ENCODE assay signal across 8 cellular contexts in the genomic region with DNA sequence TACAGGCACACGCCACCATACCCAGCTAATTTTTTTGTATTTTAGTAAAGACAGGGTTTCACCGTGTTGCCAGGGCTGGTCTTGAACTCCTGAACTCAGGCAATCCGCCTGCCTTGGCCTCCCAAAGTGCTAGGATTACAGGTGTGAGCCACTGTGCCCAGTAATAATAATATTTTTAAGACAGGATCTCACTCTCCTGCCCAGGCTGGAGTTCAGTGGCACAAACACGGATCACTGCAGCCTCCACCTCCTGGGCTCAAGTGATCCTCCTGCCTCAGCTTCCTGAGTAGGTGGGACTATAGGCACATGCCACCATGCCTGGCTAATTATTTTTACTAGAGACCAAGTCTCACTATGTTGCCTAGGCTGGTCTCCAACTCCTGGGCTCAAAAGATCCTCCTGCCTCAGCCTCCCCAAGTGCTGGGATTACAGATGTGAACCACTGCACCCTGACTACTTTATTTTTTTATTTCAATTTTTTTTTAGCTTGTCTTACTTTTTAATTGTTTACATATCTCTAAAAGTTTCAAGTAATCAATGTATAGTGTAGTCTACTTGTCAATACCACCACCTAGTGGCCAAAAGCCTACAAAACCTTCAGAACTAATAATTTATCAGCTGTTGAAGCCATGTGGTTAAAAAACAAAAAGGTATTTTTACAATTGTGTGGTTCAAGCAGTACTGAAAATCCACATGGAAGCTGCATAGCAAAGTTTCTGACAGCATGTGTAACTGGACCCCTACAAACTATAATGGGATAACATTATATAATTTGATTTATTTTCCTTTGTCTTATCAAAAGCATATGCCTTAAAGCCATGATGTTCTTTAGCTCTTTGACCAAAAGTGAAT. TPM values are rescaled to one million over a fixed set of nuclear protein-coding genes. Genes with fewer than 3 reads are reported as not detected.
DNase-seq lines count a peak whose midpoint lies in the region; ATAC-seq and TF ChIP-seq lines count a peak whose summit lies in the region.

No MANE protein-coding gene starts in this region.

- peaks cover 34% of the 10 kb centered on the region for H3K79me2 ChIP-seq in SU-DHL-6 (ENCODE audit: insufficient read depth, low read length)

- H3K9me2 ChIP-seq in SU-DHL-6 (replicated peaks; ENCODE audit: insufficient read depth, low read length): no peaks in the 10 kb centered on the region

- H4K20me1 ChIP-seq in SU-DHL-6 (ENCODE audit: low read depth, low read length): no peaks in the 10 kb centered on the region

- no peaks in the 10 kb centered on the region for H3K27me3 ChIP-seq in CD4-positive, alpha-beta T cell (ENCODE audit: control insufficient read depth, insufficient read depth, low read length)
- H3K27me3 ChIP-seq in SU-DHL-6 (ENCODE audit: low read length): no peaks in the 10 kb centered on the region

- H2AFZ ChIP-seq in SU-DHL-6 (ENCODE audit: low read depth, low read length, severe bottlenecking): no peak overlapping the region

- H3K36me3 Mint-ChIP-seq in CD4-positive, alpha-beta T cell (ENCODE audit: low read depth): peaks cover 78% of the 10 kb centered on the region

- peaks cover 28% of the 10 kb centered on the region; the same call in 1 of the 2 replicates for H3K36me3 ChIP-seq in SU-DHL-6 (ENCODE audit: low read length)

- POLR2A ChIA-PET in CD4-positive, alpha-beta T cell (lab: Charles Lee): interaction anchor here (0.7 to 3.6 kb wide), 5 partner anchors 10 to 425 kb away, joined by 3 to 32 read pairs (median 5); partner anchors contain the start of genes ALG8, GAB2 and NARS2

- peak overlapping the region; percentile 38 for H3K27ac Mint-ChIP-seq in CD4-positive, alpha-beta T cell

- intact Hi-C loops in CD4-positive, alpha-beta T cell (cut with DNase I, micrococcal nuclease): loop anchor here (1.0 to 5.0 kb wide), 4 partner anchors 147 to 562 kb away; partner anchors contain the start of gene GAB2 (in 1 of the 2)

- ATAC-seq in CD4-positive, alpha-beta T cell (ENCODE audit: poor library complexity): peak; percentile 73
- ATAC-seq in GM18517 (IDR thresholded peaks at IDR 0.05; ENCODE audit: unreplicated experiment): peak; percentile 50
- ATAC-seq in HG02588 (IDR thresholded peaks at IDR 0.05; ENCODE audit: unreplicated experiment): no peak

- H3K4me1 Mint-ChIP-seq in CD4-positive, alpha-beta T cell (ENCODE audit: low read depth): peaks cover 48% of the 10 kb centered on the region

- CTCF ChIA-PET in CD4-positive, alpha-beta T cell (lab: Charles Lee): interaction anchor here (0.6 to 3.7 kb wide), 24 partner anchors 9 to 585 kb away, joined by 3 to 40 read pairs (median 5); partner anchors contain the start of genes ALG8, GAB2, INTS4 and KCTD21

- peak; percentile 87 for TF ChIP-seq CTCF in CD4-positive, alpha-beta T cell (IDR thresholded peaks at IDR 0.05)
- TF ChIP-seq CTCF in NB4 (IDR thresholded peaks at IDR 0.05; ENCODE audit: low read depth, low read length): peak; percentile 50
- TF ChIP-seq CTCF in SU-DHL-6 (IDR thresholded peaks at IDR 0.05; ENCODE audit: insufficient read depth, low read length, poor library complexity, severe bottlenecking): peak; percentile 47

- H3K4me3 ChIP-seq in NB4 (ENCODE audit: low read depth, low read length) (peak overlapping the region; percentile 14), SU-DHL-6 (ENCODE audit: insufficient read depth, low read length, poor library complexity, severe bottlenecking) (no peak overlapping the region)

- H3K27me3 Mint-ChIP-seq in CD4-positive, alpha-beta T cell: no peaks in the 10 kb centered on the region

- no peaks in the 10 kb centered on the region for H3K9me3 ChIP-seq in CD4-positive, alpha-beta T cell (ENCODE audit: control insufficient read depth, low read length)
- no peaks in the 10 kb centered on the region for H3K9me3 ChIP-seq in SU-DHL-6 (ENCODE audit: insufficient read depth, low read length)

- TF ChIP-seq POLR2A in NB4 (IDR thresholded peaks at IDR 0.05; ENCODE audit: extremely low read depth, insufficient read length): no peak

- no peaks in the 10 kb centered on the region for H3K9me3 Mint-ChIP-seq in CD4-positive, alpha-beta T cell

- H3K4me2 ChIP-seq in SU-DHL-6 (ENCODE audit: low read depth, low read length, poor library complexity, severe bottlenecking): no peak overlapping the region

- peak in 5 of 10 experiments; percentile 3 to 15 (median 14) for DNase-seq in CD4-positive, alpha-beta T cell
- DNase-seq in NB4 (ENCODE audit: low read depth) (peak; percentile 80), middle frontal gyrus (ENCODE audit: extremely low spot score, low spot score) (peak; percentile 72), D341Med (ENCODE audit: low spot score) (no peak)
- peak; percentile 57 for DNase-seq in effector CD4-positive, alpha-beta T cell

- H3K27ac ChIP-seq in CD4-positive, alpha-beta T cell (ENCODE audit: low read depth, low read length): no peak overlapping the region
- no peak overlapping the region for H3K27ac ChIP-seq in SU-DHL-6 (ENCODE audit: low read depth, low read length)

- H3K9ac ChIP-seq in SU-DHL-6 (ENCODE audit: low read length): no peak overlapping the region

- H3K4me3 Mint-ChIP-seq in CD4-positive, alpha-beta T cell: no peak overlapping the region

- H3F3A ChIP-seq in SU-DHL-6 (ENCODE audit: insufficient read depth): peaks cover 13% of the 10 kb centered on the region; the same call in 1 of the 2 replicates

RNA-seq across cellular contexts. Expression of gene NARS2, which starts 10.4 kb away (rescaled TPM):
- 1 to 10 TPM; 8.7 to 9.3 TPM for total RNA-seq in CD4-positive, alpha-beta T cell
